Comparison of ENCODE assay signal across 22 cellular contexts in the genomic region with DNA sequence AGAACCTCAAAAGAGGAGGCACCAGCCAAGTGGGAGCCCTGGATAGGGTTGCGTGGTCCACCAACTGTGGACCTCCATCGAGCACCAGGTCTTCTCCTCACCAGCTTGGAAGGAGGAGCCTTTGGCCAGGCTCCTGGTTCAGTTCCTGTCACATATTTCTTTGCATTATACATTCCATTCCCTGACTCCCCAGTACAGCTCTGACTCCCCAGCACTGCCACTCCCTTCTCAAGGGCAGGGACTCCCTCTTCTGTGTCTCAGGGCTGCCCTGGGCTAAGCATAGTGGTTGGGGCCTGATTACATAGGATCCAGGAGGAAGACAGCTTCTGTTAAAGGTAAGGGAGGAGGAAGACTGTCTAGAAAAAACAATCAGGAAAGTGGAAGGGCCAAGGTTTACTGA.
A peak's percentile ranks its signal among the peaks of the same experiment; 100 is the strongest.
DNase-seq lines count a peak whose midpoint lies in the region; ATAC-seq and TF ChIP-seq lines count a peak whose summit lies in the region.
"Had no signal": no experiment of that assay in that cellular context is flagged by ENCODE, and none has a peak within 500 bp of the region (broad histone marks: within the 10 kb centered on the region; RNA-seq: fewer than 3 reads in every experiment).

No MANE protein-coding gene starts in this region.

- H3K4me1 Mint-ChIP-seq in dendritic cell treated with granulocyte-macrophage colony-stimulating factor and Interleukin-4, amounts not matched to agents 40 ng/mL and 50 ng/mL, for 4 days (ENCODE audit: low read depth) = peaks cover 64% of the 10 kb centered on the region
- peaks cover 19% of the 10 kb centered on the region for H3K4me1 Mint-ChIP-seq in nephron
- H3K4me1 Mint-ChIP-seq: central memory CD8-positive, alpha-beta T cell had no signal

- H3K36me3 ChIP-seq in BLaER1 treated with 17β-estradiol and CSF1 and Interleukin-3, amounts not matched to agents 10 nM and 100 nM = no peaks in the 10 kb centered on the region
- H3K36me3 ChIP-seq: adrenal gland, lower lobe of right lung had no signal

- H3K9me3 Mint-ChIP-seq in dendritic cell treated with granulocyte-macrophage colony-stimulating factor and Interleukin-4, amounts not matched to agents 40 ng/mL and 50 ng/mL, for 4 days = no peaks in the 10 kb centered on the region
- H3K9me3 Mint-ChIP-seq in nephron = no peaks in the 10 kb centered on the region
- H3K9me3 Mint-ChIP-seq: activated T-helper 1 cell treated with anti-CD3 and anti-CD28 coated beads, Interleukin-12 subunit alpha, Interleukin-12 subunit beta, Interleukin-2, Interleukin-4 antibody, amounts not matched to agents 30 ng/mL and 10 ng/mL and 1 ng/mL, durations not matched to agents 14 hours and 24 hours and 36 hours; central memory CD8-positive, alpha-beta T cell had no signal

- no peak for TF ChIP-seq CTCF in nephron (IDR thresholded peaks at IDR 0.05; ENCODE audit: unreplicated experiment in 3 of 3)

- peak overlapping the region; percentile 25 for H3K27ac Mint-ChIP-seq in dendritic cell treated with granulocyte-macrophage colony-stimulating factor and Interleukin-4, amounts not matched to agents 40 ng/mL and 50 ng/mL, for 4 days
- H3K27ac Mint-ChIP-seq in nephron = peak overlapping the region in 2 of 3 experiments; percentile 67 to 78
- H3K27ac Mint-ChIP-seq: activated T-helper 1 cell treated with anti-CD3 and anti-CD28 coated beads, Interleukin-12 subunit alpha, Interleukin-12 subunit beta, Interleukin-2, Interleukin-4 antibody, amounts not matched to agents 30 ng/mL and 10 ng/mL and 1 ng/mL, durations not matched to agents 14 hours and 24 hours and 36 hours had no signal

- no peak overlapping the region for H3K4me3 Mint-ChIP-seq in dendritic cell treated with granulocyte-macrophage colony-stimulating factor and Interleukin-4, amounts not matched to agents 40 ng/mL and 50 ng/mL, for 4 days
- H3K4me3 Mint-ChIP-seq in nephron = no peak overlapping the region
- H3K4me3 Mint-ChIP-seq: activated T-helper 1 cell treated with anti-CD3 and anti-CD28 coated beads, Interleukin-12 subunit alpha, Interleukin-12 subunit beta, Interleukin-2, Interleukin-4 antibody, amounts not matched to agents 30 ng/mL and 10 ng/mL and 1 ng/mL, durations not matched to agents 14 hours and 24 hours and 36 hours; central memory CD8-positive, alpha-beta T cell had no signal

- peak overlapping the region in 2 of 10 experiments; percentile 17 to 20; a peak in 3 of 20 replicates for H3K4me3 ChIP-seq in BLaER1 treated with 17β-estradiol and CSF1 and Interleukin-3, amounts not matched to agents 10 nM and 100 nM
- H3K4me3 ChIP-seq: adrenal gland, lower lobe of right lung, smooth muscle cell had no signal

- no peaks in the 10 kb centered on the region for H3K9me3 ChIP-seq in BLaER1 treated with 17β-estradiol and CSF1 and Interleukin-3, amounts not matched to agents 10 nM and 100 nM (replicated peaks in 1 of 11)
- H3K9me3 ChIP-seq: adrenal gland, lower lobe of right lung had no signal

- intact Hi-C loops in dendritic cell treated with granulocyte-macrophage colony-stimulating factor and Interleukin-4, amounts not matched to agents 40 ng/mL and 50 ng/mL, for 4 days (cut with micrococcal nuclease) = loop anchor here (5.0 kb wide), 1 partner anchor 34 kb away; no protein-coding TSS in a partner anchor

- peak overlapping the region; percentile 80 to 99 (median 92) for H3K4me2 ChIP-seq in BLaER1 treated with 17β-estradiol and CSF1 and Interleukin-3, amounts not matched to agents 10 nM and 100 nM
- H3K4me2 ChIP-seq: smooth muscle cell had no signal

- ATAC-seq in HG03342 (IDR thresholded peaks at IDR 0.05; ENCODE audit: unreplicated experiment) = no peak
- no peak for ATAC-seq in HG02678 (IDR thresholded peaks at IDR 0.05; ENCODE audit: unreplicated experiment)

- peak overlapping the region in 10 of 11 experiments; percentile 54 to 76 (median 71); a peak in 20 of 22 replicates for H3K27ac ChIP-seq in BLaER1 treated with 17β-estradiol and CSF1 and Interleukin-3, amounts not matched to agents 10 nM and 100 nM
- H3K27ac ChIP-seq: adrenal gland, lower lobe of right lung, parathyroid adenoma had no signal

- H3K27me3 ChIP-seq in BLaER1 treated with 17β-estradiol and CSF1 and Interleukin-3, amounts not matched to agents 10 nM and 100 nM = no peaks in the 10 kb centered on the region
- H3K27me3 ChIP-seq: adrenal gland had no signal

- H3K4me1 ChIP-seq in BLaER1 treated with 17β-estradiol and CSF1 and Interleukin-3, amounts not matched to agents 10 nM and 100 nM = peaks cover 36 to 84% (median 68%) of the 10 kb centered on the region in 10 experiments
- H3K4me1 ChIP-seq: parathyroid adenoma had no signal

- H3K9ac ChIP-seq in BLaER1 treated with 17β-estradiol and CSF1 and Interleukin-3, amounts not matched to agents 10 nM and 100 nM = peak overlapping the region in 9 of 11 experiments; percentile 6 to 55 (median 43); a peak in 13 of 22 replicates
- H3K9ac ChIP-seq: parathyroid adenoma had no signal

- DNase-seq in NCI-H226 = peak; percentile 68
- no peak for DNase-seq in UCSD-AML1 (lab: John Stamatoyannopoulos, UW; ENCODE audit: unreplicated experiment)
- DNase-seq in NCI-H526 treated with DMSO at 0.1 percent for 48 hours (lab: John Stamatoyannopoulos, UW) = no peak
- DNase-seq: GF-D8; NCI-H1105; NCI-H82; RPMI8226; stimulated activated CD4-positive, alpha-beta T cell treated with anti-CD3 and anti-CD28 coated beads, Interleukin-4, amount 100 ng/mL, for 4 hours; stimulated activated CD8-positive, alpha-beta memory T cell treated with anti-CD3 and anti-CD28 coated beads, Interleukin-4, amount 100 ng/mL, for 48 hours; substantia nigra; T-helper 2 cell had no signal

- H3K36me3 Mint-ChIP-seq in dendritic cell treated with granulocyte-macrophage colony-stimulating factor and Interleukin-4, amounts not matched to agents 40 ng/mL and 50 ng/mL, for 4 days (ENCODE audit: low read depth) = no peaks in the 10 kb centered on the region
- no peaks in the 10 kb centered on the region for H3K36me3 Mint-ChIP-seq in nephron (ENCODE audit: low read depth)

- H4K20me1 ChIP-seq in BLaER1 treated with 17β-estradiol and CSF1 and Interleukin-3, amounts not matched to agents 10 nM and 100 nM = no peaks in the 10 kb centered on the region

- H3K27me3 Mint-ChIP-seq in dendritic cell treated with granulocyte-macrophage colony-stimulating factor and Interleukin-4, amounts not matched to agents 40 ng/mL and 50 ng/mL, for 4 days = peaks cover 4% of the 10 kb centered on the region
- H3K27me3 Mint-ChIP-seq in nephron (ENCODE audit: low read depth) = no peaks in the 10 kb centered on the region
